In genomic region chr12:57106021-57106708, GRCh38 we compare ENCODE assay signal across 23 cellular contexts. TPM values are rescaled to one million over a fixed set of nuclear protein-coding genes. Genes with fewer than 3 reads are reported as not detected.
DNase-seq lines count a peak whose midpoint lies in the region; ATAC-seq and TF ChIP-seq lines count a peak whose summit lies in the region.
"Had no signal": no experiment of that assay in that cellular context is flagged by ENCODE, and none has a peak within 500 bp of the region (broad histone marks: within the 10 kb centered on the region; RNA-seq: fewer than 3 reads in every experiment).

No MANE protein-coding gene starts in this region.

- no peak overlapping the region for H3K27ac ChIP-seq in CD8-positive, alpha-beta memory T cell (ENCODE audit: low read depth, low read length)
- H3K27ac ChIP-seq in neuronal stem cell (replicated peaks; ENCODE audit: low read length) (no peak overlapping the region), GM23338 (ENCODE audit: low read depth) (no peak overlapping the region)
- H3K27ac ChIP-seq: cardiac muscle cell, dorsolateral prefrontal cortex, gastrocnemius medialis had no signal

- H3K36me3 Mint-ChIP-seq in activated naive CD4-positive, alpha-beta T cell treated with anti-CD3 and anti-CD28 coated beads for 36 hours (ENCODE audit: low read depth), result peaks cover 70% of the 10 kb centered on the region
- peaks cover 6 to 74% (median 7%) of the 10 kb centered on the region in 3 donors for H3K36me3 Mint-ChIP-seq in CD8-positive, alpha-beta memory T cell
- peaks cover 43% of the 10 kb centered on the region for H3K36me3 Mint-ChIP-seq in activated T-helper 1 cell treated with anti-CD3 and anti-CD28 coated beads, Interleukin-12 subunit alpha, Interleukin-12 subunit beta, Interleukin-2, Interleukin-4 antibody, amounts not matched to agents 30 ng/mL and 10 ng/mL and 1 ng/mL, durations not matched to agents 14 hours and 24 hours and 36 hours (ENCODE audit: low read depth)
- H3K36me3 Mint-ChIP-seq in GM23338 (ENCODE audit: low read depth), result peaks cover 32% of the 10 kb centered on the region

- no CpG with 5 or more reads among the region's 9 CpGs for WGBS in neuronal stem cell (ENCODE audit: extremely low coverage in 2 of 2, insufficient read length in 2 of 2, insufficient replicate concordance in 1 of 2), 2 donors

- CTCF ChIA-PET in activated naive CD4-positive, alpha-beta T cell treated with anti-CD3 and anti-CD28 coated beads for 36 hours (lab: Charles Lee), result interaction anchor here (1.0 to 1.7 kb wide), 5 partner anchors 8 to 105 kb away, joined by 3 to 13 read pairs (median 4); no protein-coding TSS in a partner anchor
- CTCF ChIA-PET in CD8-positive, alpha-beta memory T cell (lab: Charles Lee), result interaction anchor here (8.2 to 10.8 kb wide), 2 partner anchors 13 to 36 kb away, joined by 183 to 195 read pairs; partner anchors contain the start of gene NAB2

- peaks cover 6% of the 10 kb centered on the region for H3F3A ChIP-seq in GM23338 (replicated peaks; ENCODE audit: low read depth)

- H3K79me1 ChIP-seq in neuronal stem cell (ENCODE audit: low read depth, low read length), result no peaks in the 10 kb centered on the region

- no peak for DNase-seq in activated naive CD4-positive, alpha-beta T cell treated with anti-CD3 and anti-CD28 coated beads for 36 hours
- no peak for DNase-seq in activated naive CD4-positive, alpha-beta T cell treated with anti-CD3 and anti-CD28 coated beads, Interleukin-2, amount 50 U/mL, for 16 hours
- DNase-seq in CD8-positive, alpha-beta memory T cell, result no peak
- no peak for DNase-seq in activated T-helper 1 cell treated with anti-CD3 and anti-CD28 coated beads, Interleukin-12 subunit alpha, Interleukin-12 subunit beta, Interleukin-2, Interleukin-4 antibody, amounts not matched to agents 30 ng/mL and 10 ng/mL and 1 ng/mL, durations not matched to agents 14 hours and 24 hours and 36 hours (ENCODE audit: low spot score)
- no peak for DNase-seq in neuronal stem cell (ENCODE audit: low spot score)
- no peak for DNase-seq in GM23338 (ENCODE audit: low spot score)
- DNase-seq: activated CD4-positive, alpha-beta T cell treated with anti-CD3 and anti-CD28 coated beads, Interleukin-2, amount 50 U/mL, for 48 hours; activated T-cell treated with anti-CD3 and anti-CD28 coated beads, Interleukin-2, amount 50 U/mL, for 4 hours; amniotic stem cell; EL; erythroblast; gastrocnemius medialis; NCI-H2081 treated with DMSO at 0.1 percent for 48 hours; NCI-H510A; RPMI8226 had no signal

- H2AK5ac ChIP-seq in neuronal stem cell (ENCODE audit: low read depth, low read length), result no peak overlapping the region

- TF ChIP-seq CTCF in GM23338 (conservative IDR thresholded peaks at IDR 0.05; ENCODE audit: low read depth in 2 of 2), result no peak

- no peak overlapping the region for H2AFZ ChIP-seq in neuronal stem cell (ENCODE audit: low read length)
- H2AFZ ChIP-seq in GM23338, result no peak overlapping the region

- no peaks in the 10 kb centered on the region for H3K27me3 Mint-ChIP-seq in activated naive CD4-positive, alpha-beta T cell treated with anti-CD3 and anti-CD28 coated beads for 36 hours (ENCODE audit: low read depth)
- H3K27me3 Mint-ChIP-seq in CD8-positive, alpha-beta memory T cell, result peaks cover 0 to 2% of the 10 kb centered on the region in 2 donors
- no peaks in the 10 kb centered on the region for H3K27me3 Mint-ChIP-seq in activated T-helper 1 cell treated with anti-CD3 and anti-CD28 coated beads, Interleukin-12 subunit alpha, Interleukin-12 subunit beta, Interleukin-2, Interleukin-4 antibody, amounts not matched to agents 30 ng/mL and 10 ng/mL and 1 ng/mL, durations not matched to agents 14 hours and 24 hours and 36 hours (ENCODE audit: insufficient read depth)
- H3K27me3 Mint-ChIP-seq in GM23338 (ENCODE audit: insufficient read depth, low read depth, poor library complexity), result peaks cover 12% of the 10 kb centered on the region

- H3K9me2 ChIP-seq in GM23338 (ENCODE audit: insufficient read depth), result no peaks in the 10 kb centered on the region

- no peak overlapping the region for H2BK5ac ChIP-seq in neuronal stem cell (ENCODE audit: low read length)

- peaks cover 9% of the 10 kb centered on the region for H3K79me2 ChIP-seq in GM23338 (replicated peaks; ENCODE audit: insufficient read depth)

- peak overlapping the region; percentile 72 for H3K14ac ChIP-seq in neuronal stem cell (ENCODE audit: low read length)

- no peaks in the 10 kb centered on the region for H3K9me3 ChIP-seq in CD8-positive, alpha-beta memory T cell (ENCODE audit: low read length)
- no peaks in the 10 kb centered on the region for H3K9me3 ChIP-seq in neuronal stem cell (replicated peaks in 1 of 2; ENCODE audit: control insufficient read depth in 2 of 2, insufficient read depth in 1 of 2, low read depth in 1 of 2, low read length in 2 of 2)
- H3K9me3 ChIP-seq: gastrocnemius medialis, tibial nerve had no signal

- H3K23ac ChIP-seq in neuronal stem cell (ENCODE audit: low read depth, low read length, poor library complexity), result peak overlapping the region; percentile 65

- H3K4me1 Mint-ChIP-seq in activated naive CD4-positive, alpha-beta T cell treated with anti-CD3 and anti-CD28 coated beads for 36 hours (ENCODE audit: low read depth), result peaks cover 68% of the 10 kb centered on the region
- H3K4me1 Mint-ChIP-seq in CD8-positive, alpha-beta memory T cell, result peaks cover 35 to 60% (median 48%) of the 10 kb centered on the region in 3 donors
- peaks cover 34% of the 10 kb centered on the region for H3K4me1 Mint-ChIP-seq in activated T-helper 1 cell treated with anti-CD3 and anti-CD28 coated beads, Interleukin-12 subunit alpha, Interleukin-12 subunit beta, Interleukin-2, Interleukin-4 antibody, amounts not matched to agents 30 ng/mL and 10 ng/mL and 1 ng/mL, durations not matched to agents 14 hours and 24 hours and 36 hours (ENCODE audit: low read depth)
- H3K4me1 Mint-ChIP-seq in GM23338, result peaks cover 16% of the 10 kb centered on the region

- H3K4me1 ChIP-seq in CD8-positive, alpha-beta memory T cell (ENCODE audit: insufficient read depth, low read length), result peaks cover 39% of the 10 kb centered on the region
- H3K4me1 ChIP-seq in neuronal stem cell (ENCODE audit: control insufficient read depth in 2 of 2, insufficient read depth in 1 of 2, low read depth in 1 of 2, low read length in 2 of 2) (peaks cover 13 to 17% of the 10 kb centered on the region in 2 donors), GM23338 (ENCODE audit: insufficient read depth) (peaks cover 17% of the 10 kb centered on the region)

- POLR2A ChIA-PET in CD8-positive, alpha-beta memory T cell (lab: Charles Lee), result interaction anchor here (0.6 to 1.2 kb wide), 4 partner anchors 12 to 619 kb away, joined by 3 to 7 read pairs (median 4); no protein-coding TSS in a partner anchor

- no peak overlapping the region for H2BK12ac ChIP-seq in neuronal stem cell (ENCODE audit: low read length)

- H4K20me1 ChIP-seq in GM23338 (replicated peaks; ENCODE audit: insufficient read depth), result no peaks in the 10 kb centered on the region

- H3K9me3 Mint-ChIP-seq in activated naive CD4-positive, alpha-beta T cell treated with anti-CD3 and anti-CD28 coated beads for 36 hours, result no peaks in the 10 kb centered on the region
- H3K9me3 Mint-ChIP-seq in CD8-positive, alpha-beta memory T cell, result no peaks in the 10 kb centered on the region
- H3K9me3 Mint-ChIP-seq in activated T-helper 1 cell treated with anti-CD3 and anti-CD28 coated beads, Interleukin-12 subunit alpha, Interleukin-12 subunit beta, Interleukin-2, Interleukin-4 antibody, amounts not matched to agents 30 ng/mL and 10 ng/mL and 1 ng/mL, durations not matched to agents 14 hours and 24 hours and 36 hours, result no peaks in the 10 kb centered on the region
- no peaks in the 10 kb centered on the region; the same call in 2 of the 3 replicates for H3K9me3 Mint-ChIP-seq in GM23338
- H3K9me3 Mint-ChIP-seq: activated T-cell treated with anti-CD3 and anti-CD28 coated beads, Interleukin-2, amount 50 U/mL, for 4 hours had no signal

- no peak overlapping the region for H3K4me2 ChIP-seq in neuronal stem cell (ENCODE audit: insufficient read depth, low read length, poor library complexity, severe bottlenecking)
- no peak overlapping the region for H3K4me2 ChIP-seq in GM23338

- no peak overlapping the region for H3K4ac ChIP-seq in neuronal stem cell (ENCODE audit: low read length)

- no peak for ATAC-seq in GM23338
- no peak for ATAC-seq in HG03159 (IDR thresholded peaks at IDR 0.05; ENCODE audit: unreplicated experiment)
- no peak for ATAC-seq in esophagus mucosa
- ATAC-seq: activated T-cell treated with anti-CD3 and anti-CD28 coated beads, Interleukin-2, amount 50 U/mL, for 4 hours; gastrocnemius medialis had no signal

- H3K4me3 Mint-ChIP-seq in activated naive CD4-positive, alpha-beta T cell treated with anti-CD3 and anti-CD28 coated beads for 36 hours, result no peak overlapping the region
- peak overlapping the region in 1 of 7 donors; percentile 34 for H3K4me3 Mint-ChIP-seq in CD8-positive, alpha-beta memory T cell
- no peak overlapping the region for H3K4me3 Mint-ChIP-seq in activated T-helper 1 cell treated with anti-CD3 and anti-CD28 coated beads, Interleukin-12 subunit alpha, Interleukin-12 subunit beta, Interleukin-2, Interleukin-4 antibody, amounts not matched to agents 30 ng/mL and 10 ng/mL and 1 ng/mL, durations not matched to agents 14 hours and 24 hours and 36 hours
- no peak overlapping the region for H3K4me3 Mint-ChIP-seq in GM23338
- H3K4me3 Mint-ChIP-seq: activated T-cell treated with anti-CD3 and anti-CD28 coated beads, Interleukin-2, amount 50 U/mL, for 4 hours had no signal

- peak overlapping the region; percentile 22 for H3K18ac ChIP-seq in neuronal stem cell (ENCODE audit: low read length)

- H3K27me3 ChIP-seq in CD8-positive, alpha-beta memory T cell (ENCODE audit: insufficient read depth, low read length, poor library complexity, severe bottlenecking), result no peaks in the 10 kb centered on the region
- H3K27me3 ChIP-seq in neuronal stem cell (ENCODE audit: control insufficient read depth in 3 of 3, insufficient read depth in 3 of 3, low read depth in 1 of 3, low read length in 3 of 3) (no peaks in the 10 kb centered on the region), GM23338 (ENCODE audit: insufficient read depth) (no peaks in the 10 kb centered on the region)
- H3K27me3 ChIP-seq: cardiac muscle cell, dorsolateral prefrontal cortex, gastrocnemius medialis, tibial nerve had no signal

- peaks cover 42% of the 10 kb centered on the region for H3K36me3 ChIP-seq in CD8-positive, alpha-beta memory T cell (ENCODE audit: insufficient read depth, low read length)
- H3K36me3 ChIP-seq in neuronal stem cell (replicated peaks in 1 of 2; ENCODE audit: control insufficient read depth in 2 of 2, insufficient read depth in 2 of 2, low read length in 2 of 2) (peaks cover 0 to 62% of the 10 kb centered on the region in 2 donors), GM23338 (ENCODE audit: insufficient read depth) (no peaks in the 10 kb centered on the region)
- H3K36me3 ChIP-seq: cardiac muscle cell, gastrocnemius medialis had no signal

- no peak overlapping the region for H2BK120ac ChIP-seq in neuronal stem cell (ENCODE audit: low read depth, low read length)

- H3K27ac Mint-ChIP-seq in activated naive CD4-positive, alpha-beta T cell treated with anti-CD3 and anti-CD28 coated beads for 36 hours, result peak overlapping the region; percentile 55
- H3K27ac Mint-ChIP-seq in CD8-positive, alpha-beta memory T cell, result peak overlapping the region in 7 of 8 donors; percentile 38 to 95 (median 63)
- peak overlapping the region; percentile 53 for H3K27ac Mint-ChIP-seq in activated T-helper 1 cell treated with anti-CD3 and anti-CD28 coated beads, Interleukin-12 subunit alpha, Interleukin-12 subunit beta, Interleukin-2, Interleukin-4 antibody, amounts not matched to agents 30 ng/mL and 10 ng/mL and 1 ng/mL, durations not matched to agents 14 hours and 24 hours and 36 hours
- no peak overlapping the region for H3K27ac Mint-ChIP-seq in GM23338

- H4K8ac ChIP-seq in neuronal stem cell (ENCODE audit: low read depth, low read length), result no peak overlapping the region

- H4K91ac ChIP-seq in neuronal stem cell (ENCODE audit: low read depth, low read length, poor library complexity), result peak overlapping the region; percentile 47

- no peak overlapping the region for H3K4me3 ChIP-seq in CD8-positive, alpha-beta memory T cell (ENCODE audit: low read length)
- H3K4me3 ChIP-seq in neuronal stem cell (ENCODE audit: low read length in 2 of 2) (no peak overlapping the region), GM23338 (no peak overlapping the region)
- H3K4me3 ChIP-seq: cardiac muscle cell, dorsolateral prefrontal cortex, gastrocnemius medialis, tibial nerve had no signal

- intact Hi-C loops in activated naive CD4-positive, alpha-beta T cell treated with anti-CD3 and anti-CD28 coated beads for 36 hours (cut with micrococcal nuclease), result no loop called here
- intact Hi-C loops in activated T-helper 1 cell treated with anti-CD3 and anti-CD28 coated beads, Interleukin-12 subunit alpha, Interleukin-12 subunit beta, Interleukin-2, Interleukin-4 antibody, amounts not matched to agents 30 ng/mL and 10 ng/mL and 1 ng/mL, durations not matched to agents 14 hours and 24 hours and 36 hours (cut with micrococcal nuclease), result no loop called here

- peak overlapping the region; percentile 34 for H2BK15ac ChIP-seq in neuronal stem cell (ENCODE audit: low read length)

- no peak overlapping the region for H3K9ac ChIP-seq in neuronal stem cell (ENCODE audit: low read depth, low read length, poor library complexity)

RNA-seq across cellular contexts. Expression of gene STAT6, which starts 5.0 kb away (rescaled TPM):
- 100 to 1,000 TPM; 188 to 193 TPM for total RNA-seq in activated naive CD4-positive, alpha-beta T cell treated with anti-CD3 and anti-CD28 coated beads for 36 hours
- 100 to 1,000 TPM; 262 to 265 TPM for total RNA-seq in CD8-positive, alpha-beta memory T cell
- 82.8 TPM for polyA plus RNA-seq in CD8-positive, alpha-beta memory T cell
- total RNA-seq in activated T-helper 1 cell treated with anti-CD3 and anti-CD28 coated beads, Interleukin-12 subunit alpha, Interleukin-12 subunit beta, Interleukin-2, Interleukin-4 antibody, amounts not matched to agents 30 ng/mL and 10 ng/mL and 1 ng/mL, durations not matched to agents 14 hours and 24 hours and 36 hours, result 306 and 318 TPM in 2 replicates
- 9.9 TPM for polyA plus RNA-seq in neuronal stem cell (2013, experiment 1 of 2)
- 8.0 TPM for polyA plus RNA-seq in neuronal stem cell (2013, experiment 2 of 2)
- total RNA-seq in GM23338 (2014; rRNA removed; shearing (Covaris generic)), result 26.3 and 28.1 TPM in 2 replicates
- 11.0 and 14.3 TPM in 2 replicates for polyA plus RNA-seq in GM23338 (2016; fragmentation: Nextera tagmentation; extraction: Ambion mirVana)
- total RNA-seq in esophagus mucosa, result 108 TPM

RNA-seq across cellular contexts. Expression of gene NAB2, which starts 17.3 kb away (rescaled TPM):
- total RNA-seq in activated naive CD4-positive, alpha-beta T cell treated with anti-CD3 and anti-CD28 coated beads for 36 hours, result 10 to 100 TPM; 18.4 to 19.1 TPM
- total RNA-seq in CD8-positive, alpha-beta memory T cell, result 10 to 100 TPM; 37.7 to 40.1 TPM
- 1.6 TPM for polyA plus RNA-seq in CD8-positive, alpha-beta memory T cell
- total RNA-seq in activated T-helper 1 cell treated with anti-CD3 and anti-CD28 coated beads, Interleukin-12 subunit alpha, Interleukin-12 subunit beta, Interleukin-2, Interleukin-4 antibody, amounts not matched to agents 30 ng/mL and 10 ng/mL and 1 ng/mL, durations not matched to agents 14 hours and 24 hours and 36 hours, result 73.6 and 80.3 TPM in 2 replicates
- polyA plus RNA-seq in neuronal stem cell (2013, experiment 1 of 2), result 51.0 TPM
- polyA plus RNA-seq in neuronal stem cell (2013, experiment 2 of 2), result 47.9 TPM
- 19.8 and 20.8 TPM in 2 replicates for total RNA-seq in GM23338 (2014; rRNA removed; shearing (Covaris generic))
- 6.5 and 6.6 TPM in 2 replicates for polyA plus RNA-seq in GM23338 (2016; fragmentation: Nextera tagmentation; extraction: Ambion mirVana)
- total RNA-seq in esophagus mucosa, result 13.7 TPM

RNA-seq across cellular contexts. Expression of gene LRP1, which starts 22.1 kb away (rescaled TPM):
- total RNA-seq in activated naive CD4-positive, alpha-beta T cell treated with anti-CD3 and anti-CD28 coated beads for 36 hours, result 1 to 10 TPM; 1.0 to 1.5 TPM
- 1 to 10 TPM; 2.3 to 2.5 TPM for total RNA-seq in CD8-positive, alpha-beta memory T cell
- polyA plus RNA-seq in CD8-positive, alpha-beta memory T cell, result 0.29 TPM
- total RNA-seq in activated T-helper 1 cell treated with anti-CD3 and anti-CD28 coated beads, Interleukin-12 subunit alpha, Interleukin-12 subunit beta, Interleukin-2, Interleukin-4 antibody, amounts not matched to agents 30 ng/mL and 10 ng/mL and 1 ng/mL, durations not matched to agents 14 hours and 24 hours and 36 hours, result 0.26 and 0.73 TPM in 2 replicates
- polyA plus RNA-seq in neuronal stem cell (2013, experiment 1 of 2), result 13.3 TPM
- polyA plus RNA-seq in neuronal stem cell (2013, experiment 2 of 2), result 12.4 TPM
- total RNA-seq in GM23338 (2014; rRNA removed; shearing (Covaris generic)), result 130 and 145 TPM in 2 replicates
- 26.6 and 29.9 TPM in 2 replicates for polyA plus RNA-seq in GM23338 (2016; fragmentation: Nextera tagmentation; extraction: Ambion mirVana)
- 74.0 TPM for total RNA-seq in esophagus mucosa

RNA-seq across cellular contexts. Expression of gene NEMP1, which starts 27.6 kb away (rescaled TPM):
- total RNA-seq in activated naive CD4-positive, alpha-beta T cell treated with anti-CD3 and anti-CD28 coated beads for 36 hours, result 10 to 100 TPM; 71.3 to 72.2 TPM
- 10 to 100 TPM; 50.5 to 50.9 TPM for total RNA-seq in CD8-positive, alpha-beta memory T cell
- 3.8 TPM for polyA plus RNA-seq in CD8-positive, alpha-beta memory T cell
- total RNA-seq in activated T-helper 1 cell treated with anti-CD3 and anti-CD28 coated beads, Interleukin-12 subunit alpha, Interleukin-12 subunit beta, Interleukin-2, Interleukin-4 antibody, amounts not matched to agents 30 ng/mL and 10 ng/mL and 1 ng/mL, durations not matched to agents 14 hours and 24 hours and 36 hours, result 70.2 and 71.7 TPM in 2 replicates
- 31.6 TPM for polyA plus RNA-seq in neuronal stem cell (2013, experiment 1 of 2)
- 33.0 TPM for polyA plus RNA-seq in neuronal stem cell (2013, experiment 2 of 2)
- 35.0 and 36.3 TPM in 2 replicates for total RNA-seq in GM23338 (2014; rRNA removed; shearing (Covaris generic))
- polyA plus RNA-seq in GM23338 (2016; fragmentation: Nextera tagmentation; extraction: Ambion mirVana), result 10.3 and 11.9 TPM in 2 replicates
- 5.7 TPM for total RNA-seq in esophagus mucosa

RNA-seq across cellular contexts. Expression of gene LRP1-AS, which starts 41.3 kb away (rescaled TPM):
- total RNA-seq in activated naive CD4-positive, alpha-beta T cell treated with anti-CD3 and anti-CD28 coated beads for 36 hours, result not detected
- total RNA-seq in CD8-positive, alpha-beta memory T cell, result not detected
- polyA plus RNA-seq in CD8-positive, alpha-beta memory T cell, result not detected
- not detected in 2 replicates for total RNA-seq in activated T-helper 1 cell treated with anti-CD3 and anti-CD28 coated beads, Interleukin-12 subunit alpha, Interleukin-12 subunit beta, Interleukin-2, Interleukin-4 antibody, amounts not matched to agents 30 ng/mL and 10 ng/mL and 1 ng/mL, durations not matched to agents 14 hours and 24 hours and 36 hours
- not detected for polyA plus RNA-seq in neuronal stem cell (2013, experiment 1 of 2)
- not detected for polyA plus RNA-seq in neuronal stem cell (2013, experiment 2 of 2)
- total RNA-seq in GM23338 (2014; rRNA removed; shearing (Covaris generic)), result not detected in 2 replicates
- 0.86 TPM in 1 of 2 replicates, not detected in the other for polyA plus RNA-seq in GM23338 (2016; fragmentation: Nextera tagmentation; extraction: Ambion mirVana)
- not detected for total RNA-seq in esophagus mucosa
- total RNA-seq: activated T-cell treated with anti-CD3 and anti-CD28 coated beads, Interleukin-2, amount 50 U/mL, for 4 hours; cardiac muscle cell; gastrocnemius medialis; mesenteric fat pad; renal cortical epithelial cell; tibial nerve had no signal
- polyA plus RNA-seq: AG04450, cardiac muscle cell had no signal

Comparison
In these comparisons a context has a peak if more than half of its experiments do, and no peak if none do; other contexts are left out.
1. RNA of gene LRP1, which starts 22.1 kb away (total RNA-seq): 130 to 145 TPM in GM23338 and 74.0 TPM in esophagus mucosa (single experiment); 2.3 to 2.5 TPM in CD8-positive, alpha-beta memory T cell, 1.0 to 1.5 TPM in activated naive CD4-positive, alpha-beta T cell treated with anti-CD3 and anti-CD28 coated beads for 36 hours and 0.26 to 0.73 TPM in activated T-helper 1 cell treated with anti-CD3 and anti-CD28 coated beads, Interleukin-12 subunit alpha, Interleukin-12 subunit beta, Interleukin-2, Interleukin-4 antibody, amounts not matched to agents 30 ng/mL and 10 ng/mL and 1 ng/mL, durations not matched to agents 14 hours and 24 hours and 36 hours; every median in the first group is over 10 times any median in the second.